In genomic region chr2:176553685-176554106, GRCh38 we compare ENCODE assay signal across 8 cellular contexts.
DNase-seq lines count a peak whose midpoint lies in the region; ATAC-seq and TF ChIP-seq lines count a peak whose summit lies in the region.

No MANE protein-coding gene starts in this region.

- H3K27me3 Mint-ChIP-seq in endothelial cell (ENCODE audit: unreplicated experiment), result no peaks in the 10 kb centered on the region
- H3K27me3 Mint-ChIP-seq in stimulated activated naive B cell treated with anti-CD40 and anti-IgM and Interleukin-4, amounts not matched to agents 10 μg/mL and 1 μg/mL and 100 μg/mL, for 72 hours, result peaks cover 29 to 33% of the 10 kb centered on the region in 2 donors

- WGBS in mesodermal cell (ENCODE audit: insufficient coverage in 2 of 2), 2 experiments, result 19 to 21% methylated on average over 16 of the region's 16 CpGs

- in situ Hi-C loops in GM13976 (cut with MboI; ENCODE audit: low sequenced_read_pairs, unreplicated experiment), result loop anchor here (10.0 kb wide), 1 partner anchor 409 kb away; no protein-coding TSS in a partner anchor

- no peaks in the 10 kb centered on the region for H3K9me3 ChIP-seq in mesodermal cell (ENCODE audit: control insufficient read depth, low read length)

- no peaks in the 10 kb centered on the region for H3K9me3 Mint-ChIP-seq in endothelial cell (ENCODE audit: unreplicated experiment)
- no peaks in the 10 kb centered on the region for H3K9me3 Mint-ChIP-seq in stimulated activated naive B cell treated with anti-CD40 and anti-IgM and Interleukin-4, amounts not matched to agents 10 μg/mL and 1 μg/mL and 100 μg/mL, for 72 hours

- no peaks in the 10 kb centered on the region for H3K36me3 Mint-ChIP-seq in endothelial cell (ENCODE audit: low read depth, unreplicated experiment)
- H3K36me3 Mint-ChIP-seq in stimulated activated naive B cell treated with anti-CD40 and anti-IgM and Interleukin-4, amounts not matched to agents 10 μg/mL and 1 μg/mL and 100 μg/mL, for 72 hours, result no peaks in the 10 kb centered on the region

- H3K36me3 ChIP-seq in mesodermal cell (ENCODE audit: control insufficient read depth, insufficient read depth, low read length), result no peaks in the 10 kb centered on the region

- H3K27ac Mint-ChIP-seq in endothelial cell (ENCODE audit: unreplicated experiment), result peak overlapping the region; percentile 33
- peak overlapping the region; percentile 16 for H3K27ac Mint-ChIP-seq in stimulated activated naive B cell treated with anti-CD40 and anti-IgM and Interleukin-4, amounts not matched to agents 10 μg/mL and 1 μg/mL and 100 μg/mL, for 72 hours

- no peaks in the 10 kb centered on the region for H3K4me1 ChIP-seq in mesodermal cell (ENCODE audit: control insufficient read depth, insufficient read depth, low read length, poor library complexity, severe bottlenecking)

- H3K27ac ChIP-seq in mesodermal cell (ENCODE audit: low read depth, low read length, severe bottlenecking), result peak overlapping the region; percentile 11

- TF ChIP-seq CTCF in GM13976 (IDR thresholded peaks at IDR 0.05; ENCODE audit: borderline replicate concordance, control extremely low read depth, extremely low read depth, insufficient read depth, missing control alignments) (no peak), endothelial cell (IDR thresholded peaks at IDR 0.05; ENCODE audit: unreplicated experiment) (no peak)

- H3K4me3 ChIP-seq in mesodermal cell (ENCODE audit: extremely low read depth, insufficient read depth, low read length, poor library complexity, severe bottlenecking), result peak overlapping the region; percentile 21

- peaks cover 26% of the 10 kb centered on the region for H3K4me1 Mint-ChIP-seq in endothelial cell (ENCODE audit: unreplicated experiment)
- peaks cover 10 to 11% of the 10 kb centered on the region in 2 donors for H3K4me1 Mint-ChIP-seq in stimulated activated naive B cell treated with anti-CD40 and anti-IgM and Interleukin-4, amounts not matched to agents 10 μg/mL and 1 μg/mL and 100 μg/mL, for 72 hours

- DNase-seq in GM13976 (ENCODE audit: low spot score) (peak; percentile 25), NCI-H2171 (lab: John Stamatoyannopoulos, UW) (peak; percentile 66), endothelial cell (ENCODE audit: low spot score) (peak; percentile 26), NCI-H1048 (lab: John Stamatoyannopoulos, UW) (no peak)
- peak; percentile 7 to 13 for DNase-seq in activated CD4-positive, alpha-beta T cell treated with anti-CD3 and anti-CD28 coated beads, Interleukin-2, amount 50 U/mL, for 4 hours
- peak; percentile 5 for DNase-seq in stimulated activated naive B cell treated with anti-CD40 and anti-IgM and Interleukin-4, amounts not matched to agents 10 μg/mL and 1 μg/mL and 100 μg/mL, for 72 hours

- H3K4me3 Mint-ChIP-seq in endothelial cell (ENCODE audit: unreplicated experiment), result no peak overlapping the region
- H3K4me3 Mint-ChIP-seq in stimulated activated naive B cell treated with anti-CD40 and anti-IgM and Interleukin-4, amounts not matched to agents 10 μg/mL and 1 μg/mL and 100 μg/mL, for 72 hours, result peak overlapping the region; percentile 72 to 84

- ATAC-seq in stimulated activated naive B cell treated with anti-CD40 and anti-IgM and Interleukin-4, amounts not matched to agents 10 μg/mL and 1 μg/mL and 100 μg/mL, for 72 hours (replicated peaks), result peak; percentile 57 to 65
- ATAC-seq in HG02759 (IDR thresholded peaks at IDR 0.05; ENCODE audit: unreplicated experiment), result no peak
